ENCODE assay signal across 8 cellular contexts in genomic region chr10:8052970-8053445, GRCh38. TPM values are rescaled to one million over a fixed set of nuclear protein-coding genes. Genes with fewer than 3 reads are reported as not detected.
DNase-seq lines count a peak whose midpoint lies in the region; TF ChIP-seq lines count a peak whose summit lies in the region.

No MANE protein-coding gene starts in this region.

- peak; percentile 76 for TF ChIP-seq CTCF in KMS-11 (conservative IDR thresholded peaks at IDR 0.05; ENCODE audit: low read depth, low read length)
- peak in 12 of 56 donors; percentile 28 to 66 (median 51) for TF ChIP-seq CTCF in dorsolateral prefrontal cortex (IDR thresholded peaks at IDR 0.05 in 54 of 56, conservative IDR thresholded peaks at IDR 0.05 in 2 of 56; ENCODE audit: low read depth in 1 of 56, partially characterized antibody in 56 of 56)

- H3K36me3 Mint-ChIP-seq in CD4-positive, alpha-beta memory T cell: peaks cover 14 to 44% of the 10 kb centered on the region in 2 donors

- H3K9me3 Mint-ChIP-seq in CD4-positive, alpha-beta memory T cell: peaks cover 0 to 20% (median 0%) of the 10 kb centered on the region in 8 donors

- peaks cover 24 to 29% of the 10 kb centered on the region in 2 donors for H3K27me3 Mint-ChIP-seq in CD4-positive, alpha-beta memory T cell

- H3K4me3 ChIP-seq in CD4-positive, alpha-beta memory T cell (ENCODE audit: low read length in 2 of 2): no peak overlapping the region
- H3K4me3 ChIP-seq in KMS-11 (IDR thresholded peaks at IDR 0.05; ENCODE audit: insufficient read depth, low read depth, low read length) (no peak overlapping the region), dorsolateral prefrontal cortex (peak overlapping the region in 45 of 59 donors; percentile 2 to 68 (median 44)), neuron (ENCODE audit: low read length) (peak overlapping the region; percentile 24)

- no peak overlapping the region for H3K9ac ChIP-seq in KMS-11

- no peaks in the 10 kb centered on the region for H3K79me2 ChIP-seq in KMS-11 (ENCODE audit: insufficient read depth, low read depth)

- peaks cover 42% of the 10 kb centered on the region for H3K27me3 ChIP-seq in CD4-positive, alpha-beta memory T cell (ENCODE audit: insufficient read depth, low read length)
- H3K27me3 ChIP-seq in KMS-11 (ENCODE audit: insufficient read depth, low read depth) (peaks cover 19% of the 10 kb centered on the region; the same call in 1 of the 2 replicates), dorsolateral prefrontal cortex (peaks cover 26 to 100% (median 100%) of the 10 kb centered on the region in 45 donors), neuron (ENCODE audit: insufficient read depth, low read length) (peaks cover 92% of the 10 kb centered on the region)

- H3K4me1 Mint-ChIP-seq in CD4-positive, alpha-beta memory T cell: peaks cover 15 to 66% (median 33%) of the 10 kb centered on the region in 4 donors

- peak overlapping the region; percentile 56 for H3K4me2 ChIP-seq in KMS-11

- H3K4me1 ChIP-seq in CD4-positive, alpha-beta memory T cell (ENCODE audit: insufficient read depth, low read length): peaks cover 60% of the 10 kb centered on the region
- H3K4me1 ChIP-seq in KMS-11 (ENCODE audit: low read depth, poor library complexity, severe bottlenecking): no peaks in the 10 kb centered on the region
- peaks cover 18% of the 10 kb centered on the region for H3K4me1 ChIP-seq in neuron (ENCODE audit: insufficient read depth, low read length)

- CTCF ChIA-PET in CD4-positive, alpha-beta memory T cell (lab: Charles Lee; ENCODE audit: partially characterized antibody): interaction anchor here (0.6 to 2.1 kb wide), 12 partner anchors 9 to 424 kb away, joined by 3 to 10 read pairs (median 4); no protein-coding TSS in a partner anchor

- H3K27ac Mint-ChIP-seq in CD4-positive, alpha-beta memory T cell: peak overlapping the region in 6 of 7 donors; percentile 13 to 99 (median 82)

- POLR2A ChIA-PET in CD4-positive, alpha-beta memory T cell (lab: Charles Lee; ENCODE audit: partially characterized antibody): interaction anchor here (0.6 to 3.1 kb wide), 13 partner anchors 7 to 420 kb away, joined by 3 to 41 read pairs (median 4); no protein-coding TSS in a partner anchor

- no peak for DNase-seq in CD4-positive, alpha-beta memory T cell
- DNase-seq in dorsolateral prefrontal cortex (no peak), DMS 273 (lab: John Stamatoyannopoulos, UW; ENCODE audit: unreplicated experiment) (no peak), nucleus accumbens (lab: John Stamatoyannopoulos, UW) (no peak), AML-193 (lab: John Stamatoyannopoulos, UW) (no peak), islet precursor cell (no peak)

- intact Hi-C loops in CD4-positive, alpha-beta memory T cell (cut with micrococcal nuclease): loop anchor here (1.0 to 5.0 kb wide), 4 partner anchors 14 to 959 kb away; no protein-coding TSS in a partner anchor
- intact Hi-C loops in dorsolateral prefrontal cortex (cut with DNase I): no loop called here

- H2AFZ ChIP-seq in KMS-11 (ENCODE audit: low read depth) (peak overlapping the region; percentile 74; the same call in 1 of the 2 replicates), neuron (ENCODE audit: low read depth, low read length) (no peak overlapping the region)

- H3K9me3 ChIP-seq in CD4-positive, alpha-beta memory T cell (ENCODE audit: control insufficient read depth in 1 of 2, low read length in 2 of 2): no peaks in the 10 kb centered on the region
- no peaks in the 10 kb centered on the region for H3K9me3 ChIP-seq in neuron (ENCODE audit: low read length)

- H3K4me3 Mint-ChIP-seq in CD4-positive, alpha-beta memory T cell: peak overlapping the region; percentile 78 to 98 (median 96)

- no peaks in the 10 kb centered on the region for H4K20me1 ChIP-seq in KMS-11 (ENCODE audit: insufficient read depth)

- H3K27ac ChIP-seq in CD4-positive, alpha-beta memory T cell (ENCODE audit: low read depth, low read length): no peak overlapping the region
- no peak overlapping the region for H3K27ac ChIP-seq in KMS-11
- no peak overlapping the region for H3K27ac ChIP-seq in dorsolateral prefrontal cortex

- H3K36me3 ChIP-seq in CD4-positive, alpha-beta memory T cell (ENCODE audit: insufficient read depth, low read length): no peaks in the 10 kb centered on the region
- H3K36me3 ChIP-seq in KMS-11 (ENCODE audit: insufficient read depth): no peaks in the 10 kb centered on the region
- H3K36me3 ChIP-seq in neuron (ENCODE audit: insufficient read depth, low read length): no peaks in the 10 kb centered on the region

RNA-seq across cellular contexts. Expression of gene GATA3, which starts 1.5 kb away (rescaled TPM):
- 10 to 100 TPM; 61.9 to 63.8 TPM for total RNA-seq in CD4-positive, alpha-beta memory T cell
- 10 to 100 TPM; 64.8 to 79.7 TPM for polyA plus RNA-seq in CD4-positive, alpha-beta memory T cell
- under 1 TPM in 8 of 120 experiments, not detected in 112; 0.17 to 0.72 (median 0.28) TPM for total RNA-seq in dorsolateral prefrontal cortex

Comparison
In these comparisons a context has a peak if more than half of its experiments do, and no peak if none do; other contexts are left out.
1. H3K4me3 ChIP-seq: peak in dorsolateral prefrontal cortex (45 of 59) and neuron (single experiment); none in CD4-positive, alpha-beta memory T cell (0 of 2) and KMS-11 (single experiment).
2. RNA of gene GATA3, which starts 1.5 kb away (total RNA-seq): 61.9 to 63.8 TPM in CD4-positive, alpha-beta memory T cell; 0.17 to 0.72 TPM in dorsolateral prefrontal cortex; every median in the first group is over 10 times any median in the second.